ENCODE assay signal across 17 cellular contexts in genomic region chr22:38713921-38714320, GRCh38. TPM values are rescaled to one million over a fixed set of nuclear protein-coding genes. Genes with fewer than 3 reads are reported as not detected.
DNase-seq lines count a peak whose midpoint lies in the region; ATAC-seq, FAIRE-seq and TF ChIP-seq lines count a peak whose summit lies in the region.
"Had no signal": no experiment of that assay in that cellular context is flagged by ENCODE, and none has a peak within 500 bp of the region (broad histone marks: within the 10 kb centered on the region; RNA-seq: fewer than 3 reads in every experiment).

No MANE protein-coding gene starts in this region.

- CTCF ChIA-PET in A673 (lab: Charles Lee) = no interaction called here
- CTCF ChIA-PET in CD8-positive, alpha-beta memory T cell (lab: Charles Lee) = interaction anchor here (2.2 kb wide), 1 partner anchor 11 kb away, joined by 8 read pairs; no protein-coding TSS in a partner anchor

- no peaks in the 10 kb centered on the region for H3K27me3 Mint-ChIP-seq in CD8-positive, alpha-beta memory T cell
- H3K27me3 Mint-ChIP-seq in activated naive CD8-positive, alpha-beta T cell treated with anti-CD3 and anti-CD28 coated beads, Interleukin-2, amount 50 U/mL, for 24 hours = no peaks in the 10 kb centered on the region
- H3K27me3 Mint-ChIP-seq in nephron (ENCODE audit: low read depth) = no peaks in the 10 kb centered on the region

- FAIRE-seq in frontal cortex (lab: Jason Lieb, UNC) = no peak
- FAIRE-seq: H54 had no signal

- H3K9me3 ChIP-seq in A673 (ENCODE audit: low read depth, low read length, poor library complexity, severe bottlenecking) = no peaks in the 10 kb centered on the region
- no peaks in the 10 kb centered on the region for H3K9me3 ChIP-seq in CD8-positive, alpha-beta memory T cell (ENCODE audit: low read length)
- H3K9me3 ChIP-seq: left ventricle myocardium inferior, testis had no signal

- H3K36me3 ChIP-seq in A673 (ENCODE audit: insufficient read depth, low read length, poor library complexity, severe bottlenecking) = peaks cover 43% of the 10 kb centered on the region
- H3K36me3 ChIP-seq in CD8-positive, alpha-beta memory T cell (ENCODE audit: insufficient read depth, low read length) = peaks cover 38% of the 10 kb centered on the region

- BruUV-seq in A673 (replicated peaks; lab: Mats Ljungman, UMichigan) = no TSS peak

- POLR2A ChIA-PET in A673 (lab: Charles Lee; ENCODE audit: low non-redundant PET) = interaction anchor here (0.8 to 0.9 kb wide), 2 partner anchors 11 to 32 kb away, joined by 3 to 4 read pairs; partner anchors contain the start of gene TOMM22
- POLR2A ChIA-PET in CD8-positive, alpha-beta memory T cell (lab: Charles Lee) = no interaction called here

- ATAC-seq in activated naive CD8-positive, alpha-beta T cell treated with anti-CD3 and anti-CD28 coated beads, Interleukin-2, amount 50 U/mL, for 24 hours = peak; percentile 34
- ATAC-seq in esophagus mucosa (no peak), HG03460 (IDR thresholded peaks at IDR 0.05; ENCODE audit: unreplicated experiment) (no peak), GM21447 (IDR thresholded peaks at IDR 0.05; ENCODE audit: unreplicated experiment) (no peak)

- H3K27ac ChIP-seq in A673 (ENCODE audit: low read depth, low read length, poor library complexity, severe bottlenecking) = peak overlapping the region; percentile 52
- H3K27ac ChIP-seq in CD8-positive, alpha-beta memory T cell (ENCODE audit: low read depth, low read length) = no peak overlapping the region
- H3K27ac ChIP-seq: left ventricle myocardium inferior, testis had no signal

- H3K27ac Mint-ChIP-seq in CD8-positive, alpha-beta memory T cell = peak overlapping the region in 7 of 8 donors; percentile 8 to 80 (median 59)
- H3K27ac Mint-ChIP-seq in activated naive CD8-positive, alpha-beta T cell treated with anti-CD3 and anti-CD28 coated beads, Interleukin-2, amount 50 U/mL, for 24 hours = peak overlapping the region; percentile 67
- peak overlapping the region; percentile 79 to 83 (median 81) for H3K27ac Mint-ChIP-seq in nephron

- H3K9me3 Mint-ChIP-seq in CD8-positive, alpha-beta memory T cell = no peaks in the 10 kb centered on the region
- no peaks in the 10 kb centered on the region for H3K9me3 Mint-ChIP-seq in activated naive CD8-positive, alpha-beta T cell treated with anti-CD3 and anti-CD28 coated beads, Interleukin-2, amount 50 U/mL, for 24 hours
- no peaks in the 10 kb centered on the region for H3K9me3 Mint-ChIP-seq in nephron

- peaks cover 0 to 86% (median 13%) of the 10 kb centered on the region in 3 donors for H3K36me3 Mint-ChIP-seq in CD8-positive, alpha-beta memory T cell
- H3K36me3 Mint-ChIP-seq in activated naive CD8-positive, alpha-beta T cell treated with anti-CD3 and anti-CD28 coated beads, Interleukin-2, amount 50 U/mL, for 24 hours (ENCODE audit: low read depth) = peaks cover 48% of the 10 kb centered on the region
- H3K36me3 Mint-ChIP-seq in nephron (ENCODE audit: low read depth) = peaks cover 25% of the 10 kb centered on the region

- H3K4me3 ChIP-seq in A673 (ENCODE audit: low read depth, low read length, poor library complexity, severe bottlenecking) = no peak overlapping the region
- H3K4me3 ChIP-seq in CD8-positive, alpha-beta memory T cell (ENCODE audit: low read length) = no peak overlapping the region
- H3K4me3 ChIP-seq: left ventricle myocardium inferior, testis had no signal

- H3K4me1 Mint-ChIP-seq in CD8-positive, alpha-beta memory T cell = peaks cover 55 to 72% (median 64%) of the 10 kb centered on the region in 3 donors
- H3K4me1 Mint-ChIP-seq in activated naive CD8-positive, alpha-beta T cell treated with anti-CD3 and anti-CD28 coated beads, Interleukin-2, amount 50 U/mL, for 24 hours = peaks cover 50% of the 10 kb centered on the region
- H3K4me1 Mint-ChIP-seq in nephron = peaks cover 73% of the 10 kb centered on the region

- DNase-seq in A673 (ENCODE audit: low spot score) (no peak), frontal cortex (ENCODE audit: low spot score in 2 of 2) (no peak)
- DNase-seq in CD8-positive, alpha-beta memory T cell = no peak
- no peak for DNase-seq in activated naive CD8-positive, alpha-beta T cell treated with anti-CD3 and anti-CD28 coated beads, Interleukin-2, amount 50 U/mL, for 24 hours
- DNase-seq: activated CD4-positive, CD25-positive, alpha-beta regulatory T cell treated with anti-CD3 and anti-CD28 coated beads, Interleukin-2, amount 50 U/mL, for 72 hours; AML-193; cerebellar nuclear complex; left ventricle myocardium inferior; NCI-H1436 treated with DMSO at 0.1 percent for 48 hours; NCI-H226; SHP77 treated with DMSO at 0.1 percent for 48 hours; testis had no signal

- peaks cover 35% of the 10 kb centered on the region for H3K4me1 ChIP-seq in A673 (ENCODE audit: insufficient read depth, low read length, poor library complexity, severe bottlenecking)
- H3K4me1 ChIP-seq in CD8-positive, alpha-beta memory T cell (ENCODE audit: insufficient read depth, low read length) = peaks cover 34% of the 10 kb centered on the region

- no peak overlapping the region for H3K4me3 Mint-ChIP-seq in CD8-positive, alpha-beta memory T cell
- no peak overlapping the region for H3K4me3 Mint-ChIP-seq in activated naive CD8-positive, alpha-beta T cell treated with anti-CD3 and anti-CD28 coated beads, Interleukin-2, amount 50 U/mL, for 24 hours
- H3K4me3 Mint-ChIP-seq in nephron = peak overlapping the region in 1 of 3 experiments; percentile 2

- no peaks in the 10 kb centered on the region for H3K27me3 ChIP-seq in A673 (replicated peaks; ENCODE audit: insufficient read depth, low read depth, low read length, poor library complexity)
- no peaks in the 10 kb centered on the region for H3K27me3 ChIP-seq in CD8-positive, alpha-beta memory T cell (ENCODE audit: insufficient read depth, low read length, poor library complexity, severe bottlenecking)
- H3K27me3 ChIP-seq: testis had no signal

- intact Hi-C loops in A673 (cut with micrococcal nuclease; ENCODE audit: unreplicated experiment) = no loop called here

- TF ChIP-seq CTCF in A673 (conservative IDR thresholded peaks at IDR 0.05; ENCODE audit: low read depth, low read length) (no peak), nephron (IDR thresholded peaks at IDR 0.05; ENCODE audit: unreplicated experiment in 3 of 3) (no peak)

RNA-seq across cellular contexts. Expression of gene GTPBP1, which starts 8.2 kb away (rescaled TPM):
- 88.2 and 96.2 TPM in 2 replicates for total RNA-seq in A673 (2021)
- total RNA-seq in CD8-positive, alpha-beta memory T cell = 10 to 100 TPM; 62.7 to 63.7 TPM
- polyA plus RNA-seq in CD8-positive, alpha-beta memory T cell = 28.2 TPM
- total RNA-seq in frontal cortex = 34.6 TPM
- total RNA-seq in esophagus mucosa = 20.0 TPM

RNA-seq across cellular contexts. Expression of gene JOSD1, which starts 13.2 kb away (rescaled TPM):
- 53.1 and 54.2 TPM in 2 replicates for total RNA-seq in A673 (2021)
- 10 to 100 TPM; 86.0 to 96.4 TPM for total RNA-seq in CD8-positive, alpha-beta memory T cell
- polyA plus RNA-seq in CD8-positive, alpha-beta memory T cell = 9.3 TPM
- 54.6 TPM for total RNA-seq in frontal cortex
- total RNA-seq in esophagus mucosa = 25.6 TPM

RNA-seq across cellular contexts. Expression of gene TOMM22, which starts 32.2 kb away (rescaled TPM):
- 143 and 152 TPM in 2 replicates for total RNA-seq in A673 (2021)
- 100 to 1,000 TPM; 207 to 210 TPM for total RNA-seq in CD8-positive, alpha-beta memory T cell
- 61.4 TPM for polyA plus RNA-seq in CD8-positive, alpha-beta memory T cell
- 66.4 TPM for total RNA-seq in frontal cortex
- total RNA-seq in esophagus mucosa = 90.9 TPM

RNA-seq across cellular contexts. Expression of gene SUN2, which starts 41.9 kb away (rescaled TPM):
- total RNA-seq in A673 (2021) = 104 and 110 TPM in 2 replicates
- total RNA-seq in CD8-positive, alpha-beta memory T cell = 100 to 1,000 TPM; 168 to 185 TPM
- 753 TPM for polyA plus RNA-seq in CD8-positive, alpha-beta memory T cell
- total RNA-seq in frontal cortex = 78.7 TPM
- 94.2 TPM for total RNA-seq in esophagus mucosa

RNA-seq across cellular contexts. Expression of gene CBY1, which starts 57.5 kb away (rescaled TPM):
- 22.1 and 28.5 TPM in 2 replicates for total RNA-seq in A673 (2021)
- total RNA-seq in CD8-positive, alpha-beta memory T cell = 10 to 100 TPM; 14.0 to 15.1 TPM
- 7.6 TPM for polyA plus RNA-seq in CD8-positive, alpha-beta memory T cell
- total RNA-seq in frontal cortex = 18.3 TPM
- total RNA-seq in esophagus mucosa = 18.4 TPM
